12 cellular contexts compared by ENCODE assay signal in the genomic region with DNA sequence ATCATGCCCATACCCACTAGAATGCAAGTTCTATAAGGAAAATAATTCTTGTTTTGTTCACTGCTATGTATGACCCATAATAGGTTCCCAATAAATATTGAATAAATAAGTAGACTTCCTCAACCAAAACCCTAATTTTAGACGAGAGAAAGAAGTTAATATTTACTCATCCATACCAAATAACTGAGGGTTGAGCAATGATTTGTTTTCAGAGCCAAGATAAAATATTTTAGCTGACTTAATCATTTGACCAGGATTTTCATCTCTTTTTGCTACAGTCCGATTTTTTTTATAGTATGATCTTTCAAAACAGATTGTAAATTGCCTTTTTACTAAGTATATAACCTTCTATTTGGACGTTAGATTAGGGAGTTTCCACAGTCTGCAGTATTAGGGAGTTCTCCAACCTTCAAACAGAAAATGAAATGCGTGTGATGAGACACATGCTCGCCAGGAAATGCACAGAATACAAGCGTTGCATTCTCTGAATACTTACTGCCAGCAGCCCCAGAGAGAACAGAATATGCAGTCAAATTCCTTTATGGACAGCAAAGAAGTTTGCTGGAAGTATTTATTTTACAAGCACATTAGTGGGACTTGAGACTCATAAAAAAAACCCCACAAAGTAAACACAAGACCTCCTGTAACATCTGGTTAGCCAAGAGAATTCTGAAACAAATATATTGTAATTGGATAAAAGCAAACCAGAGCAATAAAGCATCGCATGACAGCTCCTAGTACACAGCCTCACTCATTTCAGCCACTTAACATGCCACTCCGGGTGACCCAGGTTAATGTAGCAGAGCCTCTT.
DNase-seq lines count a peak whose midpoint lies in the region; ATAC-seq, FAIRE-seq and TF ChIP-seq lines count a peak whose summit lies in the region.
"Had no signal": no experiment of that assay in that cellular context is flagged by ENCODE, and none has a peak within 500 bp of the region (broad histone marks: within the 10 kb centered on the region; RNA-seq: fewer than 3 reads in every experiment).

No MANE protein-coding gene starts in this region.

- TF ChIP-seq CTCF in A549 (IDR thresholded peaks at IDR 0.05) (no peak), WTC11 (IDR thresholded peaks at IDR 0.05) (no peak), GM10248 (IDR thresholded peaks at IDR 0.05; ENCODE audit: control extremely low read depth, extremely low read depth, low read depth, missing control alignments) (no peak)

- H3K27ac ChIP-seq in A549 = peak overlapping the region; percentile 57 to 80
- H3K27ac ChIP-seq: psoas muscle had no signal

- WGBS in A549 (ENCODE audit: missing lambda C conversion rate) = 2% methylated on average over 8 of the region's 8 CpGs

- FAIRE-seq in A549 (lab: Jason Lieb, UNC) (no peak), islet of Langerhans (lab: Jason Lieb, UNC) (peak; percentile 78)

- peak overlapping the region; percentile 20; the same call in 1 of the 3 replicates for H3K4me3 ChIP-seq in A549
- H3K4me3 ChIP-seq: psoas muscle had no signal

- intact Hi-C loops in activated naive CD4-positive, alpha-beta T cell treated with anti-CD3 and anti-CD28 coated beads for 36 hours (cut with micrococcal nuclease) = no loop called here

- peak overlapping the region; percentile 22; the same call in 1 of the 2 replicates for H3K27ac Mint-ChIP-seq in WTC11
- H3K27ac Mint-ChIP-seq in activated naive CD4-positive, alpha-beta T cell treated with anti-CD3 and anti-CD28 coated beads for 36 hours = no peak overlapping the region
- H3K27ac Mint-ChIP-seq: activated CD8-positive, alpha-beta T cell treated with anti-CD3 and anti-CD28 coated beads for 36 hours had no signal

- H3K9me3 Mint-ChIP-seq in WTC11 = peaks cover 9% of the 10 kb centered on the region
- no peaks in the 10 kb centered on the region for H3K9me3 Mint-ChIP-seq in activated naive CD4-positive, alpha-beta T cell treated with anti-CD3 and anti-CD28 coated beads for 36 hours
- H3K9me3 Mint-ChIP-seq: activated CD8-positive, alpha-beta T cell treated with anti-CD3 and anti-CD28 coated beads for 36 hours had no signal

- DNase-seq in A549 (ENCODE audit: low read depth in 1 of 2, low spot score in 1 of 2) = peak in 1 of 2 experiments; percentile 73
- peak; percentile 86 for DNase-seq in HCEC 1CT
- DNase-seq in WTC11 (ENCODE audit: low spot score) = no peak
- no peak for DNase-seq in GM10248 (ENCODE audit: extremely low spot score)
- no peak for DNase-seq in activated naive CD4-positive, alpha-beta T cell treated with anti-CD3 and anti-CD28 coated beads for 36 hours
- no peak for DNase-seq in NCI-H2081 (lab: John Stamatoyannopoulos, UW)
- DNase-seq: ACHN; activated CD8-positive, alpha-beta T cell treated with anti-CD3 and anti-CD28 coated beads for 36 hours; NCI-H146; psoas muscle had no signal

- TF ChIP-seq EP300 in A549 (IDR thresholded peaks at IDR 0.05) = peak; percentile 47 to 77; a peak in 3 of 5 replicates

- H3K36me3 Mint-ChIP-seq in WTC11 = peaks cover 8% of the 10 kb centered on the region; the same call in 1 of the 2 replicates
- H3K36me3 Mint-ChIP-seq in activated naive CD4-positive, alpha-beta T cell treated with anti-CD3 and anti-CD28 coated beads for 36 hours (ENCODE audit: low read depth) = no peaks in the 10 kb centered on the region

- H3K4me2 ChIP-seq in A549 = peak overlapping the region; percentile 57

- H3K9me3 ChIP-seq in A549 = no peaks in the 10 kb centered on the region
- H3K9me3 ChIP-seq: psoas muscle had no signal

- ATAC-seq in A549 = peak; percentile 89 to 95
- ATAC-seq in WTC11 = peak; percentile 44
- no peak for ATAC-seq in GM18520 (IDR thresholded peaks at IDR 0.05; ENCODE audit: unreplicated experiment)
- ATAC-seq: activated CD8-positive, alpha-beta T cell treated with anti-CD3 and anti-CD28 coated beads for 36 hours; psoas muscle had no signal

- TF ChIP-seq POLR2A in A549 (IDR thresholded peaks at IDR 0.05; ENCODE audit: low read length) = no peak

- TF ChIP-seq RAD21 in A549 (conservative IDR thresholded peaks at IDR 0.05 in 1 of 2, IDR thresholded peaks at IDR 0.05 in 1 of 2) = no peak; a peak in 1 of 5 replicates

- H3K27me3 Mint-ChIP-seq in WTC11 (ENCODE audit: low read depth) = no peaks in the 10 kb centered on the region
- H3K27me3 Mint-ChIP-seq in activated naive CD4-positive, alpha-beta T cell treated with anti-CD3 and anti-CD28 coated beads for 36 hours (ENCODE audit: low read depth) = peaks cover 2% of the 10 kb centered on the region

- H3K4me1 Mint-ChIP-seq in WTC11 = peaks cover 48% of the 10 kb centered on the region
- peaks cover 9% of the 10 kb centered on the region for H3K4me1 Mint-ChIP-seq in activated naive CD4-positive, alpha-beta T cell treated with anti-CD3 and anti-CD28 coated beads for 36 hours (ENCODE audit: low read depth)

- no peak overlapping the region; the same call in 1 of the 2 replicates for H3K4me3 Mint-ChIP-seq in WTC11
- H3K4me3 Mint-ChIP-seq in activated naive CD4-positive, alpha-beta T cell treated with anti-CD3 and anti-CD28 coated beads for 36 hours = no peak overlapping the region
- H3K4me3 Mint-ChIP-seq: activated CD8-positive, alpha-beta T cell treated with anti-CD3 and anti-CD28 coated beads for 36 hours had no signal

- H3K4me1 ChIP-seq in A549 = peaks cover 28% of the 10 kb centered on the region
- H3K4me1 ChIP-seq: psoas muscle had no signal

- CTCF ChIA-PET in A549 (lab: Yijun Ruan, JAX) = interaction anchor here (1.2 kb wide), 1 partner anchor 35 kb away, joined by 3 read pairs; no protein-coding TSS in a partner anchor
- CTCF ChIA-PET in WTC11 (lab: Charles Lee) = no interaction called here
- CTCF ChIA-PET in GM10248 (lab: Yijun Ruan, JAX) = no interaction called here
- CTCF ChIA-PET in activated naive CD4-positive, alpha-beta T cell treated with anti-CD3 and anti-CD28 coated beads for 36 hours (lab: Charles Lee) = no interaction called here

- POLR2A ChIA-PET in A549 (lab: Yijun Ruan, JAX) (no interaction called here), WTC11 (lab: Charles Lee) (no interaction called here), GM10248 (lab: Yijun Ruan, JAX) (no interaction called here)

TF ChIP-seq in A549, 52 proteins besides CTCF, POLR2A, EP300 and RAD21 (continues in another document):
- TF ChIP-seq CEBPB (IDR thresholded peaks at IDR 0.05) = peak; percentile 33 to 68; a peak in 3 of 4 replicates
- no peak for TF ChIP-seq FOSL2 (IDR thresholded peaks at IDR 0.05)
- TF ChIP-seq FOSL2 (CRISPR knock-in tag; IDR thresholded peaks at IDR 0.05) = peak; percentile 9
- peak in 1 of 2 experiments; percentile 40; a peak in 1 of 5 replicates for TF ChIP-seq JUN (IDR thresholded peaks at IDR 0.05)
- TF ChIP-seq CHD4 (IDR thresholded peaks at IDR 0.05; ENCODE audit: borderline replicate concordance) = no peak
- peak; percentile 11 for TF ChIP-seq MAFK (IDR thresholded peaks at IDR 0.05; ENCODE audit: partially characterized antibody)
- TF ChIP-seq, protein P1, sequence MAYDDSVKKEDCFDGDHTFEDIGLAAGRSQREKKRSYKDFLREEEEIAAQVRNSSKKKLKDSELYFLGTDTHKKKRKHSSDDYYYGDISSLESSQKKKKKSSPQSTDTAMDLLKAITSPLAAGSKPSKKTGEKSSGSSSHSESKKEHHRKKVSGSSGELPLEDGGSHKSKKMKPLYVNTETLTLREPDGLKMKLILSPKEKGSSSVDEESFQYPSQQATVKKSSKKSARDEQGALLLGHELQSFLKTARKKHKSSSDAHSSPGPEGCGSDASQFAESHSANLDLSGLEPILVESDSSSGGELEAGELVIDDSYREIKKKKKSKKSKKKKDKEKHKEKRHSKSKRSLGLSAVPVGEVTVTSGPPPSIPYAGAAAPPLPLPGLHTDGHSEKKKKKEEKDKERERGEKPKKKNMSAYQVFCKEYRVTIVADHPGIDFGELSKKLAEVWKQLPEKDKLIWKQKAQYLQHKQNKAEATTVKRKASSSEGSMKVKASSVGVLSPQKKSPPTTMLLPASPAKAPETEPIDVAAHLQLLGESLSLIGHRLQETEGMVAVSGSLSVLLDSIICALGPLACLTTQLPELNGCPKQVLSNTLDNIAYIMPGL (CRISPR knock-in tag; IDR thresholded peaks at IDR 0.05; ENCODE audit: borderline replicate concordance) = no peak
- TF ChIP-seq, protein P2, sequence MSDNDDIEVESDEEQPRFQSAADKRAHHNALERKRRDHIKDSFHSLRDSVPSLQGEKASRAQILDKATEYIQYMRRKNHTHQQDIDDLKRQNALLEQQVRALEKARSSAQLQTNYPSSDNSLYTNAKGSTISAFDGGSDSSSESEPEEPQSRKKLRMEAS (IDR thresholded peaks at IDR 0.05) = peak; percentile 48; the same call in 1 of the 2 replicates
- TF ChIP-seq GATA3 (IDR thresholded peaks at IDR 0.05; ENCODE audit: borderline replicate concordance) = peak; percentile 80

TF ChIP-seq in WTC11, 78 proteins besides CTCF, POLR2A, EP300 and RAD21:
- TF ChIP-seq OVOL2 (CRISPR knock-in tag; IDR thresholded peaks at IDR 0.05; ENCODE audit: borderline replicate concordance) = no peak
- TF ChIP-seq, protein P3, sequence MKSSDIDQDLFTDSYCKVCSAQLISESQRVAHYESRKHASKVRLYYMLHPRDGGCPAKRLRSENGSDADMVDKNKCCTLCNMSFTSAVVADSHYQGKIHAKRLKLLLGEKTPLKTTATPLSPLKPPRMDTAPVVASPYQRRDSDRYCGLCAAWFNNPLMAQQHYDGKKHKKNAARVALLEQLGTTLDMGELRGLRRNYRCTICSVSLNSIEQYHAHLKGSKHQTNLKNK (CRISPR knock-in tag; IDR thresholded peaks at IDR 0.05) = no peak
